Comparison of ENCODE assay signal across 8 cellular contexts in genomic region chrX:135003876-135004623, GRCh38. TPM values are rescaled to one million over a fixed set of nuclear protein-coding genes. Genes with fewer than 3 reads are reported as not detected.
A peak's percentile ranks its signal among the peaks of the same experiment; 100 is the strongest.
DNase-seq lines count a peak whose midpoint lies in the region; ATAC-seq and TF ChIP-seq lines count a peak whose summit lies in the region.

No MANE protein-coding gene starts in this region.

- H3K36me3 Mint-ChIP-seq in activated CD4-positive, alpha-beta memory T cell treated with anti-CD3 and anti-CD28 coated beads for 36 hours, result no peaks in the 10 kb centered on the region

- peak overlapping the region; percentile 77 for H3K4me3 Mint-ChIP-seq in activated CD4-positive, alpha-beta memory T cell treated with anti-CD3 and anti-CD28 coated beads for 36 hours

- intact Hi-C loops in activated CD4-positive, alpha-beta memory T cell treated with anti-CD3 and anti-CD28 coated beads for 36 hours (cut with micrococcal nuclease), result loop anchor here (1.0 kb wide), 1 partner anchor 48 kb away; the partner anchor contains the start of gene RTL8A
- intact Hi-C loops in dorsolateral prefrontal cortex (cut with DNase I), result loop anchor here (1.0 to 5.0 kb wide), 4 partner anchors 18 to 48 kb away; partner anchors contain the start of genes RTL8A (in 1 of the 2) and RTL8B (in 1 of the 2)
- intact Hi-C loops in right lobe of liver (cut with DNase I), result no loop called here

- no peaks in the 10 kb centered on the region for H3K4me1 ChIP-seq in right lobe of liver

- WGBS in right lobe of liver (ENCODE audit: insufficient coverage, low coverage, low lambda C conversion rate, missing lambda C conversion rate), result 25% methylated on average over 11 of the region's 35 CpGs

- TF ChIP-seq CTCF in BJ (IDR thresholded peaks at IDR 0.05; ENCODE audit: insufficient read depth, low read depth, low read length), result no peak
- peak in 4 of 56 donors; percentile 9 to 24 (median 19) for TF ChIP-seq CTCF in dorsolateral prefrontal cortex (IDR thresholded peaks at IDR 0.05 in 54 of 56, conservative IDR thresholded peaks at IDR 0.05 in 2 of 56; ENCODE audit: low read depth in 1 of 56, partially characterized antibody in 56 of 56)
- no peak for TF ChIP-seq CTCF in right lobe of liver (IDR thresholded peaks at IDR 0.05)

- peak overlapping the region in 26 of 59 donors; percentile 1 to 76 (median 43) for H3K27ac ChIP-seq in dorsolateral prefrontal cortex
- no peak overlapping the region for H3K27ac ChIP-seq in right lobe of liver

- H3K9me3 ChIP-seq in right lobe of liver, result no peaks in the 10 kb centered on the region

- H3K4me3 ChIP-seq in BJ (ENCODE audit: low read depth, low read length) (peak overlapping the region; percentile 54), dorsolateral prefrontal cortex (peak overlapping the region; percentile 25 to 73 (median 57)), right lobe of liver (peak overlapping the region; percentile 16 to 43 (median 25))

- no peaks in the 10 kb centered on the region for H3K27me3 ChIP-seq in BJ (ENCODE audit: control insufficient read depth, insufficient read depth, low read length)
- peaks cover 0 to 73% (median 10%) of the 10 kb centered on the region in 45 donors for H3K27me3 ChIP-seq in dorsolateral prefrontal cortex
- peaks cover 0 to 11% of the 10 kb centered on the region in 2 donors for H3K27me3 ChIP-seq in right lobe of liver

- H3K9me3 Mint-ChIP-seq in activated CD4-positive, alpha-beta memory T cell treated with anti-CD3 and anti-CD28 coated beads for 36 hours, result no peaks in the 10 kb centered on the region

- no peaks in the 10 kb centered on the region for H3K36me3 ChIP-seq in BJ (ENCODE audit: control insufficient read depth, insufficient read depth, low read length)
- no peaks in the 10 kb centered on the region for H3K36me3 ChIP-seq in right lobe of liver

- H3K4me1 Mint-ChIP-seq in activated CD4-positive, alpha-beta memory T cell treated with anti-CD3 and anti-CD28 coated beads for 36 hours (ENCODE audit: low read depth), result no peaks in the 10 kb centered on the region

- no peak for DNase-seq in BJ (ENCODE audit: low read depth)
- DNase-seq in NCI-H748 (lab: John Stamatoyannopoulos, UW; ENCODE audit: unreplicated experiment), result peak; percentile 90
- peak; percentile 93 for DNase-seq in activated CD4-positive, alpha-beta memory T cell treated with anti-CD3 and anti-CD28 coated beads for 36 hours
- DNase-seq in dorsolateral prefrontal cortex, result peak; percentile 80 to 93 (median 90)
- peak; percentile 86 to 90 (median 90) for DNase-seq in right lobe of liver
- DNase-seq in stimulated activated CD4-positive, alpha-beta T cell treated with anti-CD3 and anti-CD28 coated beads, Interleukin-4, amount 100 ng/mL, for 1 hour, result peak; percentile 85

- CTCF ChIA-PET in BJ (lab: Yijun Ruan, JAX), result interaction anchor here (0.9 kb wide), 1 partner anchor 10 kb away, joined by 3 read pairs; no protein-coding TSS in a partner anchor
- CTCF ChIA-PET in activated CD4-positive, alpha-beta memory T cell treated with anti-CD3 and anti-CD28 coated beads for 36 hours (lab: Charles Lee), result interaction anchor here (0.6 to 1.5 kb wide), 2 partner anchors 14 to 39 kb away, joined by 3 to 5 read pairs; partner anchors contain the start of gene SMIM10

- POLR2A ChIA-PET in BJ (lab: Charles Lee), result no interaction called here
- POLR2A ChIA-PET in activated CD4-positive, alpha-beta memory T cell treated with anti-CD3 and anti-CD28 coated beads for 36 hours (lab: Charles Lee), result no interaction called here

- ATAC-seq in GM19395 (IDR thresholded peaks at IDR 0.05; ENCODE audit: unreplicated experiment), result peak; percentile 93
- ATAC-seq in HG03521 (IDR thresholded peaks at IDR 0.05; ENCODE audit: unreplicated experiment), result peak; percentile 91
- peak; percentile 99 to 100 (median 99) for ATAC-seq in right lobe of liver

- H3K27ac Mint-ChIP-seq in activated CD4-positive, alpha-beta memory T cell treated with anti-CD3 and anti-CD28 coated beads for 36 hours, result peak overlapping the region; percentile 54

- no peaks in the 10 kb centered on the region for H3K27me3 Mint-ChIP-seq in activated CD4-positive, alpha-beta memory T cell treated with anti-CD3 and anti-CD28 coated beads for 36 hours

- no peak for TF ChIP-seq POLR2A in right lobe of liver (IDR thresholded peaks at IDR 0.05)

RNA-seq across cellular contexts. Expression of gene SMIM10, which starts 13.3 kb away (rescaled TPM):
- polyA plus RNA-seq in BJ (2011; rRNA removed), result 4.8 and 5.2 TPM in 2 replicates
- polyA minus RNA-seq in BJ (2011; rRNA and poly(A)+ RNA removed), result 0.66 and 0.72 TPM in 2 replicates
- under 1 TPM; 0.19 to 0.34 TPM for total RNA-seq in activated CD4-positive, alpha-beta memory T cell treated with anti-CD3 and anti-CD28 coated beads for 36 hours
- total RNA-seq in dorsolateral prefrontal cortex (1 to 10 TPM in 119 of 120 experiments, under 1 TPM in 1; 0.77 to 6.9 (median 3.3) TPM), right lobe of liver (under 1 TPM; 0.13 to 0.86 (median 0.32) TPM)

RNA-seq across cellular contexts. Expression of gene RTL8B, which starts 18.3 kb away (rescaled TPM):
- polyA plus RNA-seq in BJ (2011; rRNA removed), result 11.8 and 16.1 TPM in 2 replicates
- polyA minus RNA-seq in BJ (2011; rRNA and poly(A)+ RNA removed), result 5.5 and 9.3 TPM in 2 replicates
- under 1 TPM; 0.67 to 0.68 TPM for total RNA-seq in activated CD4-positive, alpha-beta memory T cell treated with anti-CD3 and anti-CD28 coated beads for 36 hours
- total RNA-seq in dorsolateral prefrontal cortex (10 to 100 TPM in 40 of 120 experiments, 1 to 10 TPM in 80; 5.1 to 15.7 (median 9.3) TPM), right lobe of liver (1 to 10 TPM in 4 of 6 experiments, under 1 TPM in 2; 0.66 to 1.7 (median 1.1) TPM)

RNA-seq across cellular contexts. Expression of gene RTL8C, which starts 28.1 kb away (rescaled TPM):
- 138 and 174 TPM in 2 replicates for polyA plus RNA-seq in BJ (2011; rRNA removed)
- polyA minus RNA-seq in BJ (2011; rRNA and poly(A)+ RNA removed), result 104 and 116 TPM in 2 replicates
- 10 to 100 TPM; 27.9 to 29.4 TPM for total RNA-seq in activated CD4-positive, alpha-beta memory T cell treated with anti-CD3 and anti-CD28 coated beads for 36 hours
- total RNA-seq in dorsolateral prefrontal cortex (100 to 1,000 TPM; 147 to 347 (median 254) TPM), right lobe of liver (10 to 100 TPM; 19.5 to 31.2 (median 25.7) TPM)

RNA-seq across cellular contexts. Expression of gene RTL8A, which starts 47.9 kb away (rescaled TPM):
- polyA plus RNA-seq in BJ (2011; rRNA removed), result 62.5 and 82.3 TPM in 2 replicates
- polyA minus RNA-seq in BJ (2011; rRNA and poly(A)+ RNA removed), result 21.5 and 22.7 TPM in 2 replicates
- 1 to 10 TPM; 7.0 to 8.8 TPM for total RNA-seq in activated CD4-positive, alpha-beta memory T cell treated with anti-CD3 and anti-CD28 coated beads for 36 hours
- 10 to 100 TPM; 28.3 to 56.9 (median 43.0) TPM for total RNA-seq in dorsolateral prefrontal cortex
- 10 to 100 TPM in 3 of 6 experiments, 1 to 10 TPM in 3; 6.6 to 15.4 (median 10.9) TPM for total RNA-seq in right lobe of liver

Comparison
In these comparisons a context has a peak if more than half of its experiments do, and no peak if none do; other contexts are left out.
1. RNA of gene RTL8C, which starts 28.1 kb away (total RNA-seq): 147 to 347 TPM in dorsolateral prefrontal cortex; 27.9 to 29.4 TPM in activated CD4-positive, alpha-beta memory T cell treated with anti-CD3 and anti-CD28 coated beads for 36 hours and 19.5 to 31.2 TPM in right lobe of liver; every median in the first group is over 4 times any median in the second.
2. intact Hi-C loops: an anchor here in activated CD4-positive, alpha-beta memory T cell treated with anti-CD3 and anti-CD28 coated beads for 36 hours (1.0 kb wide) and dorsolateral prefrontal cortex (1.0 to 5.0 kb wide); none called in right lobe of liver.
3. Peak in every context shown above with its lines, with median percentiles within 50 percentile points of each other: H3K4me3 ChIP-seq and ATAC-seq.